In genomic region chrX:10441464-10441863, GRCh38 we compare ENCODE assay signal across 17 cellular contexts.
DNase-seq lines count a peak whose midpoint lies in the region; ATAC-seq, FAIRE-seq and TF ChIP-seq lines count a peak whose summit lies in the region.
"Had no signal": no experiment of that assay in that cellular context is flagged by ENCODE, and none has a peak within 500 bp of the region (broad histone marks: within the 10 kb centered on the region; RNA-seq: fewer than 3 reads in every experiment).

No MANE protein-coding gene starts in this region.

- no peak overlapping the region for H2BK120ac ChIP-seq in H1 (replicated peaks; ENCODE audit: low read depth, low read length)

- TF ChIP-seq RAD21 in H1 (IDR thresholded peaks at IDR 0.05 in 1 of 2, conservative IDR thresholded peaks at IDR 0.05 in 1 of 2; ENCODE audit: low read depth in 2 of 2, low read length in 2 of 2): no peak

- H4K91ac ChIP-seq in H1 (replicated peaks; ENCODE audit: insufficient read length, low read length): no peak overlapping the region

- no peak overlapping the region for H2AFZ ChIP-seq in H1 (ENCODE audit: low read length)

- no peak overlapping the region for H3K14ac ChIP-seq in H1 (ENCODE audit: insufficient read length)

- no peak overlapping the region for H3K56ac ChIP-seq in H1 (replicated peaks; ENCODE audit: insufficient read length, low read depth, low read length)

- WGBS in H1 (ENCODE audit: extremely low coverage in 1 of 2, insufficient coverage in 1 of 2, insufficient read length in 1 of 2, insufficient replicate concordance in 2 of 2, low coverage in 1 of 2, low lambda C conversion rate in 2 of 2, missing lambda C conversion rate in 1 of 2), 2 experiments: 17% methylated on average over 1 of the region's 1 CpG; no CpG with 5 or more reads in 1 of the 2 experiments

- no peak overlapping the region for H3K27ac ChIP-seq in H1 (ENCODE audit: low read depth, low read length)

- H2BK5ac ChIP-seq in H1 (ENCODE audit: low read depth, low read length): no peak overlapping the region

- TF ChIP-seq EP300 in H1 (IDR thresholded peaks at IDR 0.05; ENCODE audit: borderline replicate concordance in 1 of 2, low read depth in 2 of 2, low read length in 2 of 2): no peak

- no peak overlapping the region for H2BK12ac ChIP-seq in H1 (ENCODE audit: low read depth, low read length)

- DNase-seq in H7 (peak; percentile 40), H1 (ENCODE audit: low read depth in 1 of 2, low spot score in 2 of 2) (no peak), iPS-NIHi11 (ENCODE audit: low spot score) (peak; percentile 8), NOMO-1 treated with DMSO at 0.1 percent for 48 hours (lab: John Stamatoyannopoulos, UW; ENCODE audit: unreplicated experiment) (no peak)
- no peak for DNase-seq in stimulated activated CD4-positive, alpha-beta T cell treated with anti-CD3 and anti-CD28 coated beads, Interleukin-1b, Interleukin-23, amount 100 ng/mL, for 48 hours
- DNase-seq: C1 segment of cervical spinal cord; Calu3; CD4-positive, alpha-beta memory T cell; COR-L47; DMS53; DMS79 treated with DMSO at 0.1 percent for 48 hours; GF-D8; HFFc6 had no signal

- no peak overlapping the region for H3K18ac ChIP-seq in H1 (ENCODE audit: extremely low read depth, low read length)

- no peaks in the 10 kb centered on the region for H3K79me1 ChIP-seq in H1 (ENCODE audit: low read depth, low read length)

- H3K36me3 ChIP-seq in H7 (replicated peaks; ENCODE audit: control insufficient read depth, insufficient read depth, low read length): no peaks in the 10 kb centered on the region
- H3K36me3 ChIP-seq in H1 (ENCODE audit: control insufficient read depth in 2 of 4, insufficient read depth in 4 of 4, low read length in 3 of 4): no peaks in the 10 kb centered on the region
- H3K36me3 ChIP-seq: HAP-1 had no signal

- H3K27me3 ChIP-seq in H7 (ENCODE audit: control insufficient read depth, insufficient read depth, low read length) (no peaks in the 10 kb centered on the region; the same call in 1 of the 2 replicates), H1 (replicated peaks in 1 of 4; ENCODE audit: control insufficient read depth in 3 of 4, extremely low read depth in 1 of 4, insufficient read depth in 3 of 4, low read length in 3 of 4) (no peaks in the 10 kb centered on the region; a peak in 1 of 7 replicates)

- peak; percentile 57 for FAIRE-seq in H1 (lab: Jason Lieb, UNC)
- FAIRE-seq: GM12891, GM18507 had no signal

- POLR2A ChIA-PET in H1 (lab: Charles Lee; ENCODE audit: partially characterized antibody): no interaction called here

- H2AK5ac ChIP-seq in H1 (ENCODE audit: low read depth, low read length): no peak overlapping the region

- H3K4me3 ChIP-seq in H7 (ENCODE audit: insufficient read depth, low read depth, low read length) (no peak overlapping the region), H1 (ENCODE audit: extremely low read depth in 1 of 4, insufficient read depth in 2 of 4, low read depth in 3 of 4, low read length in 4 of 4) (no peak overlapping the region)
- H3K4me3 ChIP-seq: HAP-1 had no signal

- no peak for ATAC-seq in HG03159 (IDR thresholded peaks at IDR 0.05; ENCODE audit: unreplicated experiment)

- H4K8ac ChIP-seq in H1 (ENCODE audit: extremely low read depth, insufficient read depth, low read length): no peak overlapping the region

- no peaks in the 10 kb centered on the region for H3K9me3 ChIP-seq in H1 (ENCODE audit: insufficient read depth in 2 of 2, low read depth in 1 of 2, low read length in 1 of 2)
- H3K9me3 ChIP-seq: HAP-1 had no signal

- no peak for TF ChIP-seq CTCF in H1 (IDR thresholded peaks at IDR 0.05; ENCODE audit: control extremely low read depth in 1 of 3, insufficient read depth in 1 of 3, low read depth in 1 of 3, low read length in 3 of 3)

- no peak overlapping the region for H4K5ac ChIP-seq in H1 (ENCODE audit: insufficient read length, low read depth, low read length)

- H3K4me2 ChIP-seq in H1 (ENCODE audit: insufficient read depth in 1 of 2, low read depth in 2 of 2, low read length in 2 of 2): peak overlapping the region in 1 of 2 experiments; percentile 7; a peak in 2 of 4 replicates

- no peak for TF ChIP-seq POLR2A in H1 (IDR thresholded peaks at IDR 0.05; ENCODE audit: control extremely low read depth in 1 of 2, low read depth in 2 of 2, low read length in 2 of 2)

- H3K4ac ChIP-seq in H1 (replicated peaks; ENCODE audit: insufficient read length, low read depth, low read length): no peak overlapping the region

- no peaks in the 10 kb centered on the region for H4K20me1 ChIP-seq in H1 (replicated peaks in 1 of 2; ENCODE audit: control insufficient read depth in 1 of 2, insufficient read depth in 2 of 2, low read length in 2 of 2)

- no peaks in the 10 kb centered on the region; a peak in 1 of 7 replicates for H3K4me1 ChIP-seq in H1 (replicated peaks in 1 of 4; ENCODE audit: control insufficient read depth in 3 of 4, insufficient read depth in 4 of 4, low read length in 3 of 4)

- H3K9ac ChIP-seq in H1 (replicated peaks in 1 of 4; ENCODE audit: extremely low read depth in 1 of 4, low read depth in 3 of 4, low read length in 3 of 4): no peak overlapping the region

- H2BK15ac ChIP-seq in H1 (ENCODE audit: low read length): no peak overlapping the region

- no peak overlapping the region for H3K23ac ChIP-seq in H1 (ENCODE audit: insufficient read length)

- H3K79me2 ChIP-seq in H1 (ENCODE audit: control insufficient read depth in 1 of 2, insufficient read depth in 2 of 2, low read length in 2 of 2): no peaks in the 10 kb centered on the region

- no peak overlapping the region for H2BK20ac ChIP-seq in H1 (ENCODE audit: low read length)

- H3K23me2 ChIP-seq in H1 (ENCODE audit: low read depth, low read length): no peaks in the 10 kb centered on the region

- CTCF ChIA-PET in H1 (lab: Charles Lee; ENCODE audit: partially characterized antibody): interaction anchor here (1.2 to 1.4 kb wide), 2 partner anchors 13 to 157 kb away, joined by 3 to 4 read pairs; no protein-coding TSS in a partner anchor

TF ChIP-seq in H1, 55 proteins besides CTCF, POLR2A, EP300 and RAD21:
- TF ChIP-seq ZNF274 (IDR thresholded peaks at IDR 0.05; ENCODE audit: borderline replicate concordance, extremely low read depth, low read length) (no peak), E2F6 (IDR thresholded peaks at IDR 0.05) (no peak), TCF12 (IDR thresholded peaks at IDR 0.05; ENCODE audit: low read depth, low read length) (no peak), MAFK (IDR thresholded peaks at IDR 0.05; ENCODE audit: low read depth, low read length) (no peak), SP2 (IDR thresholded peaks at IDR 0.05; ENCODE audit: low read length) (no peak), JUND (IDR thresholded peaks at IDR 0.05; ENCODE audit: low read length) (no peak), SIRT6 (IDR thresholded peaks at IDR 0.05; ENCODE audit: low read length) (no peak), RBBP5 (IDR thresholded peaks at IDR 0.05; ENCODE audit: borderline replicate concordance, low read depth, low read length) (no peak), SRF (IDR thresholded peaks at IDR 0.05; ENCODE audit: low read depth, low read length) (no peak), NANOG (IDR thresholded peaks at IDR 0.05; ENCODE audit: insufficient read depth, low read depth, low read length, poor library complexity, severe bottlenecking) (no peak)
- TF ChIP-seq, protein P1, sequence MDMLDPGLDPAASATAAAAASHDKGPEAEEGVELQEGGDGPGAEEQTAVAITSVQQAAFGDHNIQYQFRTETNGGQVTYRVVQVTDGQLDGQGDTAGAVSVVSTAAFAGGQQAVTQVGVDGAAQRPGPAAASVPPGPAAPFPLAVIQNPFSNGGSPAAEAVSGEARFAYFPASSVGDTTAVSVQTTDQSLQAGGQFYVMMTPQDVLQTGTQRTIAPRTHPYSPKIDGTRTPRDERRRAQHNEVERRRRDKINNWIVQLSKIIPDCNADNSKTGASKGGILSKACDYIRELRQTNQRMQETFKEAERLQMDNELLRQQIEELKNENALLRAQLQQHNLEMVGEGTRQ (IDR thresholded peaks at IDR 0.05; ENCODE audit: low read length): no peak

Comparison
In these comparisons a context has a peak if more than half of its experiments do, and no peak if none do; other contexts are left out.
1. DNase-seq: peak in H7 (single experiment) and iPS-NIHi11 (single experiment); none in H1 (0 of 2), NOMO-1 treated with DMSO at 0.1 percent for 48 hours (single experiment) and stimulated activated CD4-positive, alpha-beta T cell treated with anti-CD3 and anti-CD28 coated beads, Interleukin-1b, Interleukin-23, amount 100 ng/mL, for 48 hours (single experiment).